1 cellular context compared by ENCODE assay signal in genomic region chr4:6659897-6660296, GRCh38.
A peak's percentile ranks its signal among the peaks of the same experiment; 100 is the strongest.
TF ChIP-seq lines count a peak whose summit lies in the region.

No MANE protein-coding gene starts in this region.

TF ChIP-seq in K562, 482 proteins besides CTCF, POLR2A, EP300 and RAD21:
- TF ChIP-seq, protein P1, sequence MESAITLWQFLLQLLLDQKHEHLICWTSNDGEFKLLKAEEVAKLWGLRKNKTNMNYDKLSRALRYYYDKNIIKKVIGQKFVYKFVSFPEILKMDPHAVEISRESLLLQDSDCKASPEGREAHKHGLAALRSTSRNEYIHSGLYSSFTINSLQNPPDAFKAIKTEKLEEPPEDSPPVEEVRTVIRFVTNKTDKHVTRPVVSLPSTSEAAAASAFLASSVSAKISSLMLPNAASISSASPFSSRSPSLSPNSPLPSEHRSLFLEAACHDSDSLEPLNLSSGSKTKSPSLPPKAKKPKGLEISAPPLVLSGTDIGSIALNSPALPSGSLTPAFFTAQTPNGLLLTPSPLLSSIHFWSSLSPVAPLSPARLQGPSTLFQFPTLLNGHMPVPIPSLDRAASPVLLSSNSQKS (CRISPR knock-in tag; IDR thresholded peaks at IDR 0.05), result no peak
- TF ChIP-seq JUNB (CRISPR knock-in tag; conservative IDR thresholded peaks at IDR 0.05) (no peak), SIN3B (IDR thresholded peaks at IDR 0.05; ENCODE audit: low read depth) (no peak)
- TF ChIP-seq, protein P2, sequence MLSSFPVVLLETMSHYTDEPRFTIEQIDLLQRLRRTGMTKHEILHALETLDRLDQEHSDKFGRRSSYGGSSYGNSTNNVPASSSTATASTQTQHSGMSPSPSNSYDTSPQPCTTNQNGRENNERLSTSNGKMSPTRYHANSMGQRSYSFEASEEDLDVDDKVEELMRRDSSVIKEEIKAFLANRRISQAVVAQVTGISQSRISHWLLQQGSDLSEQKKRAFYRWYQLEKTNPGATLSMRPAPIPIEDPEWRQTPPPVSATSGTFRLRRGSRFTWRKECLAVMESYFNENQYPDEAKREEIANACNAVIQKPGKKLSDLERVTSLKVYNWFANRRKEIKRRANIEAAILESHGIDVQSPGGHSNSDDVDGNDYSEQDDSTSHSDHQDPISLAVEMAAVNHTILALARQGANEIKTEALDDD (IDR thresholded peaks at IDR 0.05), result peak; percentile 92
